Comparison of ENCODE assay signal across 11 cellular contexts in the genomic region with DNA sequence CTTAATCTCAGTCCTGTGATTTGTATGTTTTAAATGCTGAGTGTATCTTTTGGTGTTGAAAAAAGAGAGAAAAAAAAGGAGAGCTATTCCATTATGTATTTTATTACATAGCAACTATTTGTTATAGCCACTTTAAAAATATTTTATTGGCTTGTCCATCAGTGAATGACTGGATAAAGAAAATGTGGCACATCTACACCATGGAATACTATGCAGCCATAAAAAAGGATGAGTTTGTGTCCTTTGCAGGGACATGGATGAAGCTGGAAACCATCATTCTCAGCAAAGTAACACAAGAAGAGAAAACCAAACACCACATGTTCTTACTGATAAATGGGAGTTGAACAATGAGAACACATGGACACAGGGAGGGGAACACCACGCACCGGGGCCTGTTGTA. TPM values are rescaled to one million over a fixed set of nuclear protein-coding genes. Genes with fewer than 3 reads are reported as not detected.
"Had no signal": no experiment of that assay in that cellular context is flagged by ENCODE, and none has a peak within 500 bp of the region (broad histone marks: within the 10 kb centered on the region; RNA-seq: fewer than 3 reads in every experiment).

No MANE protein-coding gene starts in this region.

RNA-seq across cellular contexts. Expression of a gene that starts 3.2 kb away (rescaled TPM):
- total RNA-seq: naive thymus-derived CD8-positive, alpha-beta T cell; natural killer cell; natural killer cell treated with Interleukin-12 subunit alpha and Interleukin-12 subunit beta and Interleukin-15 and Interleukin-18, amount 100 ng/mL, for 72 hours; neural crest cell; osteoblast; osteocyte; progenitor cell of endocrine pancreas; pulmonary artery endothelial cell; renal cortical epithelial cell; smooth muscle cell had no signal
- polyA plus RNA-seq: naive thymus-derived CD8-positive, alpha-beta T cell; neural cell; smooth muscle cell had no signal
